In the genomic region with DNA sequence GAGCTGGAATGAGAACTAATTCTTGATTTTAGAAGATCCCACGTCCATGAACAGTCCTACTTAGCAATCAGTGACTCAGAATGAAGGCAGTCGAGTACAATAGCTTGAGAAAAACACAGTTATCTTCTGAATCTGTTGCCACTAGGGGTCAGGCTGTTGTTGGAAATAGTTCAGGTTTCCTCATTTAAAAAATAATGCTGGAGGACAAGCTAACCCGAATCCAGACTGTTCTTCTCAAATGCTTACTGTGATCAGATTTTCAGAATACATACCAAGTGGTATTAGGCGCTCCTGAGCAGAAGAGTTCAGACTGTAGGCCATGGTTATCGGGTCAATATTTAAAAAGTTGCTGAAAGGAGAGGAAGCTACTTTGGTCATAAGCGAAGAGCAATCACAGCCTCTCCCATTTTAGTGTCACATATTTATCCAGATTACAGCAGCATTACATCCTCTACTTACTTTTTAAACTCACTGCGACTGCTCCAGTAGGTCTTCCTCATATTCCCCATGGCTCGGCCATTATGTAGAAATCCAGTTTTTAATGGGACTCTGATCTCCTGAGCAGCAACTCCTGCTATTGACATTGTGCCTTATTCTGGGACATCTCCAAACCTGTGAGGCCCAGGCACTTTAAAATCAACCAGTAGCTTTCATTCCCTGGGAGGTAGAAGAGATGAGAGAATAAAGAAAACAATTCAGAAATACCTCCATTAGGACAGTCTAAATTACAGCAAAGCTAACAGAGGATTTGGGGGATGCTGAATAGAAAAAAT, we compare ENCODE assay signal across 8 cellular contexts. TPM values are rescaled to one million over a fixed set of nuclear protein-coding genes. Genes with fewer than 3 reads are reported as not detected.
DNase-seq lines count a peak whose midpoint lies in the region; ATAC-seq and TF ChIP-seq lines count a peak whose summit lies in the region.

No MANE protein-coding gene starts in this region.

- in situ Hi-C loops in KBM-7 (cut with MboI; ENCODE audit: low pct_unique_long_range_greater_than_20kb, low sequenced_read_pairs) = loop anchor here (25.0 kb wide), 1 partner anchor 297 kb away; the partner anchor contains the start of gene SLC45A1

- no peaks in the 10 kb centered on the region for H3K4me1 Mint-ChIP-seq in immature natural killer cell

- H3K27ac ChIP-seq in RWPE1 = no peak overlapping the region
- peak overlapping the region; percentile 59 for H3K27ac ChIP-seq in skeletal muscle tissue (ENCODE audit: low read depth, low read length)

- ATAC-seq in GM21619 (IDR thresholded peaks at IDR 0.05; ENCODE audit: unreplicated experiment) = no peak

- DNase-seq in ELF-1 (ENCODE audit: low read depth, low spot score) = peak; percentile 50
- peak; percentile 68 for DNase-seq in KBM-7
- peak; percentile 58 for DNase-seq in RWPE1 (ENCODE audit: low spot score)
- DNase-seq in brain pericyte (ENCODE audit: low read depth, low spot score) = peak; percentile 44
- DNase-seq in immature natural killer cell = peak; percentile 27 to 51 (median 42)
- DNase-seq in mesenteric fat pad (ENCODE audit: low spot score) = no peak

- peak; percentile 69 for TF ChIP-seq CTCF in RWPE1 (conservative IDR thresholded peaks at IDR 0.05; ENCODE audit: low read depth)

- POLR2A ChIA-PET in RWPE1 (lab: Yijun Ruan, JAX; ENCODE audit: low non-redundant PET) = no interaction called here

- no peak overlapping the region for H3K4me3 Mint-ChIP-seq in immature natural killer cell

- H3K27me3 Mint-ChIP-seq in immature natural killer cell (ENCODE audit: low read depth in 3 of 3) = peaks cover 7 to 11% (median 9%) of the 10 kb centered on the region in 3 donors

- CTCF ChIA-PET in RWPE1 (lab: Yijun Ruan, JAX) = interaction anchor here (0.6 to 2.9 kb wide), 16 partner anchors 9 to 1706 kb away, joined by 3 to 29 read pairs (median 4); no protein-coding TSS in a partner anchor

- H3K9ac ChIP-seq in skeletal muscle tissue (ENCODE audit: low read depth in 1 of 3, low read length in 3 of 3) = peak overlapping the region; percentile 61 to 66 (median 65)

- peaks cover 11 to 22% (median 19%) of the 10 kb centered on the region in 3 donors for H3K36me3 ChIP-seq in skeletal muscle tissue (ENCODE audit: control insufficient read depth in 3 of 3, insufficient read depth in 3 of 3, low read length in 3 of 3)

- peaks cover 45 to 61% (median 50%) of the 10 kb centered on the region in 3 donors for H3K4me1 ChIP-seq in skeletal muscle tissue (ENCODE audit: control insufficient read depth in 3 of 3, insufficient read depth in 3 of 3, low read length in 3 of 3)

- no peaks in the 10 kb centered on the region for H3K27me3 ChIP-seq in skeletal muscle tissue (ENCODE audit: control insufficient read depth in 3 of 3, insufficient read depth in 3 of 3, low read length in 3 of 3)

- H3K27ac Mint-ChIP-seq in immature natural killer cell = no peak overlapping the region

- no peaks in the 10 kb centered on the region for H3K9me3 Mint-ChIP-seq in immature natural killer cell

- peak overlapping the region; percentile 37 to 51 (median 37) for H3K4me3 ChIP-seq in skeletal muscle tissue (ENCODE audit: low read length in 3 of 3)

- peaks cover 0 to 8% (median 0%) of the 10 kb centered on the region in 3 donors for H3K36me3 Mint-ChIP-seq in immature natural killer cell

- H3K9me3 ChIP-seq in skeletal muscle tissue (ENCODE audit: control insufficient read depth in 3 of 3, low read length in 3 of 3) = no peaks in the 10 kb centered on the region

RNA-seq across cellular contexts. Expression of gene ERRFI1, which starts 10.9 kb away (rescaled TPM):
- polyA plus RNA-seq in immature natural killer cell = 1 to 10 TPM in 1 of 3 donors, under 1 TPM in 1, not detected in 1; 0.33 to 1.1 TPM
- total RNA-seq in skeletal muscle tissue (3.7 TPM), mesenteric fat pad (100 TPM)

RNA-seq across cellular contexts. Expression of gene PARK7, which starts 53.7 kb away (rescaled TPM):
- 100 to 1,000 TPM; 400 to 579 (median 427) TPM for polyA plus RNA-seq in immature natural killer cell
- 261 TPM for total RNA-seq in skeletal muscle tissue
- total RNA-seq in mesenteric fat pad = 295 TPM

Comparison
In these comparisons a context has a peak if more than half of its experiments do, and no peak if none do; other contexts are left out.
1. RNA of gene ERRFI1, which starts 10.9 kb away (total RNA-seq): 100 TPM in mesenteric fat pad (single experiment); 3.7 TPM in skeletal muscle tissue (single experiment); every median in the first group is over 10 times any median in the second.